Comparison of ENCODE assay signal across 29 cellular contexts in genomic region chr7:55006499-55006898, GRCh38. TPM values are rescaled to one million over a fixed set of nuclear protein-coding genes. Genes with fewer than 3 reads are reported as not detected.
"Had no signal": no experiment of that assay in that cellular context is flagged by ENCODE, and none has a peak within 500 bp of the region (broad histone marks: within the 10 kb centered on the region; RNA-seq: fewer than 3 reads in every experiment).

No MANE protein-coding gene starts in this region.

- H3K4me1 Mint-ChIP-seq: activated naive CD8-positive, alpha-beta T cell treated with anti-CD3 and anti-CD28 coated beads for 36 hours; naive B cell had no signal

- H3K27ac ChIP-seq: adrenal gland, body of pancreas, coronary artery, dorsolateral prefrontal cortex, gastroesophageal sphincter, left ventricle myocardium inferior, ovary, transverse colon had no signal

- H3K27ac Mint-ChIP-seq: activated naive CD4-positive, alpha-beta T cell treated with anti-CD3 and anti-CD28 coated beads for 36 hours; activated naive CD8-positive, alpha-beta T cell treated with anti-CD3 and anti-CD28 coated beads for 36 hours; naive B cell; nephron progenitor cell; progenitor cell of endocrine pancreas had no signal

- H3K27me3 ChIP-seq: adrenal gland, body of pancreas, ovary, transverse colon had no signal

- DNase-seq: activated CD4-positive, alpha-beta T cell treated with anti-CD3 and anti-CD28 coated beads for 48 hours; activated CD4-positive, alpha-beta T cell treated with anti-CD3 and anti-CD28 coated beads, Interleukin-2, amount 50 U/mL, for 48 hours; activated CD8-positive, alpha-beta memory T cell treated with anti-CD3 and anti-CD28 coated beads for 24 hours; activated effector memory CD4-positive, alpha-beta T cell treated with anti-CD3 and anti-CD28 coated beads, Interleukin-2, amount 50 U/mL, for 16 hours; activated naive CD4-positive, alpha-beta T cell treated with anti-CD3 and anti-CD28 coated beads for 36 hours; activated naive CD8-positive, alpha-beta T cell treated with anti-CD3 and anti-CD28 coated beads for 36 hours; adrenal gland; aorta; body of pancreas; cerebellar nuclear complex; dorsolateral prefrontal cortex; effector memory CD4-positive, alpha-beta T cell; erythroblast; hippocampal formation; kidney glomerular epithelial cell; left ventricle myocardium inferior; naive B cell; nephron progenitor cell; ovary; retina; stimulated activated CD4-positive, alpha-beta T cell treated with anti-CD3 and anti-CD28 coated beads, Interleukin-15, amount 100 ng/mL, for 24 hours; stimulated activated CD4-positive, alpha-beta T cell treated with anti-CD3 and anti-CD28 coated beads, Interleukin-2, amount 100 ng/mL, for 24 hours; stimulated activated naive CD4-positive, alpha-beta T cell; transverse colon had no signal

- H3K9me3 Mint-ChIP-seq: activated naive CD4-positive, alpha-beta T cell treated with anti-CD3 and anti-CD28 coated beads for 36 hours; nephron progenitor cell had no signal

- H3K4me3 ChIP-seq: adrenal gland, body of pancreas, coronary artery, dorsolateral prefrontal cortex, gastroesophageal sphincter, left ventricle myocardium inferior, ovary, transverse colon had no signal

- H3K4me1 ChIP-seq: adrenal gland, body of pancreas, gastroesophageal sphincter, left ventricle myocardium inferior, transverse colon had no signal

- H3K4me3 Mint-ChIP-seq: activated naive CD4-positive, alpha-beta T cell treated with anti-CD3 and anti-CD28 coated beads for 36 hours; activated naive CD8-positive, alpha-beta T cell treated with anti-CD3 and anti-CD28 coated beads for 36 hours; naive B cell; nephron progenitor cell had no signal

- H3K36me3 ChIP-seq: adrenal gland, gastroesophageal sphincter, left ventricle myocardium inferior, ovary, transverse colon had no signal

- ATAC-seq: activated CD4-positive, CD25-positive, alpha-beta regulatory T cell treated with anti-CD3 and anti-CD28 coated beads, Interleukin-2, amount 50 U/mL, for 24 hours; body of pancreas; gastroesophageal sphincter had no signal

- H3K9me3 ChIP-seq: adrenal gland, body of pancreas, gastroesophageal sphincter, left ventricle myocardium inferior, ovary, transverse colon had no signal

RNA-seq across cellular contexts. Expression of gene EGFR, which starts 12.3 kb away (rescaled TPM):
- total RNA-seq: activated naive CD4-positive, alpha-beta T cell treated with anti-CD3 and anti-CD28 coated beads for 36 hours; activated naive CD8-positive, alpha-beta T cell treated with anti-CD3 and anti-CD28 coated beads for 36 hours; T-helper 1 cell treated with Interleukin-12 subunit alpha and Interleukin-12 subunit beta and Interleukin-4 antibody, amounts not matched to agents 30 ng/mL and 1 ng/mL, for 36 hours had no signal
